In genomic region chr1:60904079-60904852, GRCh38 we compare ENCODE assay signal across 13 cellular contexts.
DNase-seq lines count a peak whose midpoint lies in the region; ATAC-seq and TF ChIP-seq lines count a peak whose summit lies in the region.
"Had no signal": no experiment of that assay in that cellular context is flagged by ENCODE, and none has a peak within 500 bp of the region (broad histone marks: within the 10 kb centered on the region; RNA-seq: fewer than 3 reads in every experiment).

No MANE protein-coding gene starts in this region.

- no peaks in the 10 kb centered on the region for H3K36me3 ChIP-seq in body of pancreas (replicated peaks in 1 of 2; ENCODE audit: insufficient read depth in 1 of 2, low read depth in 2 of 2)

- H3K27ac Mint-ChIP-seq in chondrocyte (ENCODE audit: unreplicated experiment) = peak overlapping the region; percentile 94
- H3K27ac Mint-ChIP-seq: activated naive CD8-positive, alpha-beta T cell; type B pancreatic cell; WTC11 had no signal

- no peaks in the 10 kb centered on the region for H3K27me3 ChIP-seq in body of pancreas

- DNase-seq in NAMALWA (ENCODE audit: low spot score) (peak; percentile 1), chondrocyte (ENCODE audit: low spot score) (no peak), lower leg skin (ENCODE audit: low spot score in 2 of 2) (peak; percentile 37 to 84), body of pancreas (no peak)
- DNase-seq: stimulated activated CD4-positive, alpha-beta T cell treated with anti-CD3 and anti-CD28 coated beads, Interleukin-2, amount 100 ng/mL, for 48 hours had no signal

- intact Hi-C loops in lower leg skin (cut with DNase I; ENCODE audit: low total_unique reads) (no loop called here), body of pancreas (cut with DNase I) (no loop called here)

- no peaks in the 10 kb centered on the region for H3K9me3 Mint-ChIP-seq in chondrocyte (ENCODE audit: low read depth)
- H3K9me3 Mint-ChIP-seq: type B pancreatic cell, WTC11 had no signal

- H3K36me3 Mint-ChIP-seq in chondrocyte (ENCODE audit: low read depth) = no peaks in the 10 kb centered on the region
- H3K36me3 Mint-ChIP-seq: activated naive CD8-positive, alpha-beta T cell; type B pancreatic cell; WTC11 had no signal

- TF ChIP-seq POLR2A in lower leg skin (IDR thresholded peaks at IDR 0.05) (no peak), body of pancreas (IDR thresholded peaks at IDR 0.05) (no peak)

- H3K4me1 Mint-ChIP-seq in chondrocyte (ENCODE audit: low read depth) = peaks cover 31% of the 10 kb centered on the region

- ATAC-seq in GM18868 (IDR thresholded peaks at IDR 0.05; ENCODE audit: unreplicated experiment) (no peak), HG02852 (IDR thresholded peaks at IDR 0.05; ENCODE audit: unreplicated experiment) (no peak), GM18909 (IDR thresholded peaks at IDR 0.05; ENCODE audit: poor library complexity, unreplicated experiment) (no peak), body of pancreas (no peak)
- ATAC-seq: esophagus mucosa had no signal

- H3K4me3 ChIP-seq in lower leg skin (ENCODE audit: low read depth, poor library complexity, severe bottlenecking) (no peak overlapping the region), body of pancreas (no peak overlapping the region)

- H3K9me3 ChIP-seq in body of pancreas = no peaks in the 10 kb centered on the region

- no peaks in the 10 kb centered on the region for H3K27me3 Mint-ChIP-seq in chondrocyte (ENCODE audit: low read depth)
- H3K27me3 Mint-ChIP-seq: activated naive CD8-positive, alpha-beta T cell; type B pancreatic cell had no signal

- 20 to 28% methylated on average over 4 of the region's 4 CpGs for WGBS in lower leg skin, 2 donors
- WGBS in body of pancreas, 2 donors = 62 to 70% methylated on average over 4 of the region's 4 CpGs

- TF ChIP-seq CTCF in chondrocyte (IDR thresholded peaks at IDR 0.05) (peak; percentile 3), lower leg skin (IDR thresholded peaks at IDR 0.05) (no peak), body of pancreas (IDR thresholded peaks at IDR 0.05) (no peak)

- H3K27ac ChIP-seq in temporal lobe (ENCODE audit: low read depth, low read length) = peak overlapping the region; percentile 54
- no peak overlapping the region for H3K27ac ChIP-seq in body of pancreas

- H3K4me1 ChIP-seq in body of pancreas = no peaks in the 10 kb centered on the region

- H3K4me3 Mint-ChIP-seq in chondrocyte (ENCODE audit: unreplicated experiment) = peak overlapping the region; percentile 34
- H3K4me3 Mint-ChIP-seq: activated naive CD8-positive, alpha-beta T cell; type B pancreatic cell; WTC11 had no signal

Comparison
In these comparisons a context has a peak if more than half of its experiments do, and no peak if none do; other contexts are left out.
1. DNase-seq: peak in NAMALWA (single experiment) and lower leg skin (2 of 2); none in chondrocyte (single experiment) and body of pancreas (0 of 4).